ENCODE assay signal across 1 cellular context in the genomic region with DNA sequence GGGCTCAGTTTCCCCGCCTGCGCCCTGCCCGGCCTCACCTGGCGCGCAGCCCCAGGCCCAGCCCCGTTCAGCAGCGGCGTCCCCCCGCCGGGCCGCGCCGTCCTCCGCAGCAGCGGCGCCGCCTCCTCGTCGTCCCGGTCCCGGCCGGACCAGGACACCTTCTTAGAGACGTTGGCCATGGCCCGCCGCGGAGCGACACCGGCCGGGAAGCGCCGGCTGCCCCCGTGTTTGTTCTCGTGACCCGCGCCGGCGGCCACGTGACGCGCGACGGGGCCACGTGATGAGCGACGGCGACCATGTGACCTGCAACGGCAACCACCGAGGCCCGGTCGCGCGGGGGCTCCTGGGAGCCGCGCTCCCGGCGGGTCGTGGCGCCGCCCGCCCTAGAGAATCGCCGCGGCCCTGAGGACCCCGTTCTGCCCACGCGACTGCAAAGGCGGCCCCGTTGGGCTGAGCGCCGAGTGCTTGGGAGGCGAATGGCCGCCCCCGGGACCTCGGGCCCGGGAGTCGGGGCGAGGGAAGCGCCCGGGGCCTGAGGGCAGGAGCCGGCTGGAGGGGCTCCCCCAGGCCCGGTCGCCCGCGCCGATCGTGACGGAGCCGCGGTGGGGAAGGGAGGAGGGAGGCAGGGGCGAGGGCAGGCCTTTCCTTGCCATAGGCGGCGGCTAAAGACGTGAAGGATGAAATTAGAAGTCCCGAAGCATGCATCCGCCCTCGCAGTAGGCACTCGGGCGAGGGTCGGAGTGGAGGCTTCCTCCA.
TF ChIP-seq lines count a peak whose summit lies in the region.

A gene with protein sequence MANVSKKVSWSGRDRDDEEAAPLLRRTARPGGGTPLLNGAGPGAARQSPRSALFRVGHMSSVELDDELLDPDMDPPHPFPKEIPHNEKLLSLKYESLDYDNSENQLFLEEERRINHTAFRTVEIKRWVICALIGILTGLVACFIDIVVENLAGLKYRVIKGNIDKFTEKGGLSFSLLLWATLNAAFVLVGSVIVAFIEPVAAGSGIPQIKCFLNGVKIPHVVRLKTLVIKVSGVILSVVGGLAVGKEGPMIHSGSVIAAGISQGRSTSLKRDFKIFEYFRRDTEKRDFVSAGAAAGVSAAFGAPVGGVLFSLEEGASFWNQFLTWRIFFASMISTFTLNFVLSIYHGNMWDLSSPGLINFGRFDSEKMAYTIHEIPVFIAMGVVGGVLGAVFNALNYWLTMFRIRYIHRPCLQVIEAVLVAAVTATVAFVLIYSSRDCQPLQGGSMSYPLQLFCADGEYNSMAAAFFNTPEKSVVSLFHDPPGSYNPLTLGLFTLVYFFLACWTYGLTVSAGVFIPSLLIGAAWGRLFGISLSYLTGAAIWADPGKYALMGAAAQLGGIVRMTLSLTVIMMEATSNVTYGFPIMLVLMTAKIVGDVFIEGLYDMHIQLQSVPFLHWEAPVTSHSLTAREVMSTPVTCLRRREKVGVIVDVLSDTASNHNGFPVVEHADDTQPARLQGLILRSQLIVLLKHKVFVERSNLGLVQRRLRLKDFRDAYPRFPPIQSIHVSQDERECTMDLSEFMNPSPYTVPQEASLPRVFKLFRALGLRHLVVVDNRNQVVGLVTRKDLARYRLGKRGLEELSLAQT (minus strand): TSS at position 233 of the 756 bp plus-strand sequence. CDS start 54 bp downstream, at position 179.

TF ChIP-seq in HCT116, 20 proteins besides CTCF, POLR2A, EP300 and RAD21 (continued from another document):
- TF ChIP-seq TCF7L2 (IDR thresholded peaks at IDR 0.05; ENCODE audit: borderline replicate concordance, extremely low read depth, insufficient read depth, insufficient read length) (peak; percentile 43), FOSL1 (IDR thresholded peaks at IDR 0.05; ENCODE audit: low read depth) (no peak)
